In genomic region chr10:81127931-81128330, GRCh38 we compare ENCODE assay signal across 13 cellular contexts.
DNase-seq lines count a peak whose midpoint lies in the region; ATAC-seq, FAIRE-seq and TF ChIP-seq lines count a peak whose summit lies in the region.
"Had no signal": no experiment of that assay in that cellular context is flagged by ENCODE, and none has a peak within 500 bp of the region (broad histone marks: within the 10 kb centered on the region; RNA-seq: fewer than 3 reads in every experiment).

No MANE protein-coding gene starts in this region.

- no peak overlapping the region for H3K4ac ChIP-seq in H1 (replicated peaks; ENCODE audit: insufficient read length, low read depth, low read length)

- 92% methylated on average over 3 of the region's 3 CpGs; no CpG with 5 or more reads in 1 of the 2 experiments for WGBS in H1 (ENCODE audit: extremely low coverage in 1 of 2, insufficient coverage in 1 of 2, insufficient read length in 1 of 2, insufficient replicate concordance in 2 of 2, low coverage in 1 of 2, low lambda C conversion rate in 2 of 2, missing lambda C conversion rate in 1 of 2), 2 experiments

- DNase-seq in COLO829 (ENCODE audit: low spot score) (peak; percentile 3), H1 (ENCODE audit: low read depth in 1 of 2, low spot score in 2 of 2) (no peak), kidney glomerular epithelial cell (lab: John Stamatoyannopoulos, UW) (peak; percentile 72), pons (ENCODE audit: low spot score) (no peak), activated gamma-delta T cell treated with Interleukin-2 at 50 U/mL for 16 hours (no peak)
- no peak for DNase-seq in activated naive CD4-positive, alpha-beta T cell treated with anti-CD3 and anti-CD28 coated beads, Interleukin-2, amount 50 U/mL, for 16 hours
- DNase-seq: C1 segment of cervical spinal cord; CD4-positive, alpha-beta T cell; DMS53; GOT3; KG1 had no signal

- no peak for TF ChIP-seq EP300 in H1 (IDR thresholded peaks at IDR 0.05; ENCODE audit: borderline replicate concordance in 1 of 2, low read depth in 2 of 2, low read length in 2 of 2)

- H2AK5ac ChIP-seq in H1 (ENCODE audit: low read depth, low read length), result no peak overlapping the region

- no peak overlapping the region for H2AFZ ChIP-seq in H1 (ENCODE audit: low read length)

- H3K4me1 ChIP-seq in H1 (replicated peaks in 1 of 4; ENCODE audit: control insufficient read depth in 3 of 4, insufficient read depth in 4 of 4, low read length in 3 of 4), result no peaks in the 10 kb centered on the region
- H3K4me1 ChIP-seq: HAP-1 had no signal

- CTCF ChIA-PET in H1 (lab: Charles Lee; ENCODE audit: partially characterized antibody), result interaction anchor here (0.7 to 1.4 kb wide), 3 partner anchors 11 to 71 kb away, joined by 3 to 4 read pairs (median 3); no protein-coding TSS in a partner anchor

- no peak overlapping the region for H3K14ac ChIP-seq in H1 (ENCODE audit: insufficient read length)

- no peak for ATAC-seq in GM19467 (IDR thresholded peaks at IDR 0.05; ENCODE audit: unreplicated experiment)

- POLR2A ChIA-PET in H1 (lab: Charles Lee; ENCODE audit: partially characterized antibody), result no interaction called here

- TF ChIP-seq POLR2A in H1 (IDR thresholded peaks at IDR 0.05; ENCODE audit: control extremely low read depth in 1 of 2, low read depth in 2 of 2, low read length in 2 of 2), result no peak

- no peak for TF ChIP-seq CTCF in H1 (IDR thresholded peaks at IDR 0.05; ENCODE audit: control extremely low read depth in 1 of 3, insufficient read depth in 1 of 3, low read depth in 1 of 3, low read length in 3 of 3)

- no peak overlapping the region for H4K8ac ChIP-seq in H1 (ENCODE audit: extremely low read depth, insufficient read depth, low read length)

- no peak overlapping the region for H4K91ac ChIP-seq in H1 (replicated peaks; ENCODE audit: insufficient read length, low read length)

- no peaks in the 10 kb centered on the region for H3K79me2 ChIP-seq in H1 (ENCODE audit: control insufficient read depth in 1 of 2, insufficient read depth in 2 of 2, low read length in 2 of 2)

- no peaks in the 10 kb centered on the region for H3K27me3 ChIP-seq in H1 (replicated peaks in 1 of 4; ENCODE audit: control insufficient read depth in 3 of 4, extremely low read depth in 1 of 4, insufficient read depth in 3 of 4, low read length in 3 of 4)

- no peaks in the 10 kb centered on the region for H3K23me2 ChIP-seq in H1 (ENCODE audit: low read depth, low read length)

- no peaks in the 10 kb centered on the region for H3K9me3 ChIP-seq in H1 (ENCODE audit: insufficient read depth in 2 of 2, low read depth in 1 of 2, low read length in 1 of 2)
- H3K9me3 ChIP-seq: HAP-1 had no signal

- H3K36me3 ChIP-seq in H1 (ENCODE audit: control insufficient read depth in 2 of 4, insufficient read depth in 4 of 4, low read length in 3 of 4), result no peaks in the 10 kb centered on the region
- H3K36me3 ChIP-seq: HAP-1 had no signal

- H4K20me1 ChIP-seq in H1 (replicated peaks in 1 of 2; ENCODE audit: control insufficient read depth in 1 of 2, insufficient read depth in 2 of 2, low read length in 2 of 2), result no peaks in the 10 kb centered on the region

- H2BK15ac ChIP-seq in H1 (ENCODE audit: low read length), result no peak overlapping the region

- no peak overlapping the region for H2BK12ac ChIP-seq in H1 (ENCODE audit: low read depth, low read length)

- no peak overlapping the region for H3K9ac ChIP-seq in H1 (replicated peaks in 1 of 4; ENCODE audit: extremely low read depth in 1 of 4, low read depth in 3 of 4, low read length in 3 of 4)

- no peak overlapping the region for H3K27ac ChIP-seq in H1 (ENCODE audit: low read depth, low read length)

- no peak overlapping the region for H3K18ac ChIP-seq in H1 (ENCODE audit: extremely low read depth, low read length)

- H2BK5ac ChIP-seq in H1 (ENCODE audit: low read depth, low read length), result no peak overlapping the region

- H2BK20ac ChIP-seq in H1 (ENCODE audit: low read length), result no peak overlapping the region

- TF ChIP-seq RAD21 in H1 (IDR thresholded peaks at IDR 0.05 in 1 of 2, conservative IDR thresholded peaks at IDR 0.05 in 1 of 2; ENCODE audit: low read depth in 2 of 2, low read length in 2 of 2), result no peak

- no peak overlapping the region for H3K4me3 ChIP-seq in H1 (ENCODE audit: extremely low read depth in 1 of 4, insufficient read depth in 2 of 4, low read depth in 3 of 4, low read length in 4 of 4)
- H3K4me3 ChIP-seq: HAP-1 had no signal

- H4K5ac ChIP-seq in H1 (ENCODE audit: insufficient read length, low read depth, low read length), result no peak overlapping the region

- no peak overlapping the region for H2BK120ac ChIP-seq in H1 (replicated peaks; ENCODE audit: low read depth, low read length)

- peak; percentile 28 for FAIRE-seq in H1 (lab: Jason Lieb, UNC)

- no peak overlapping the region for H3K56ac ChIP-seq in H1 (replicated peaks; ENCODE audit: insufficient read length, low read depth, low read length)

- H3K79me1 ChIP-seq in H1 (ENCODE audit: low read depth, low read length), result no peaks in the 10 kb centered on the region

- H3K23ac ChIP-seq in H1 (ENCODE audit: insufficient read length), result no peak overlapping the region

- H3K4me2 ChIP-seq in H1 (ENCODE audit: insufficient read depth in 1 of 2, low read depth in 2 of 2, low read length in 2 of 2), result no peak overlapping the region

TF ChIP-seq in H1, 55 proteins besides CTCF, POLR2A, EP300 and RAD21:
- TF ChIP-seq USF2 (IDR thresholded peaks at IDR 0.05; ENCODE audit: low read length), result no peak
- TF ChIP-seq HDAC6 (IDR thresholded peaks at IDR 0.05; ENCODE audit: low read depth, low read length), result no peak
- no peak for TF ChIP-seq TEAD4 (IDR thresholded peaks at IDR 0.05; ENCODE audit: low read depth, low read length)
- TF ChIP-seq CTBP2 (IDR thresholded peaks at IDR 0.05; ENCODE audit: borderline replicate concordance, insufficient read depth, insufficient read length, low read length), result no peak
- no peak for TF ChIP-seq CEBPB (IDR thresholded peaks at IDR 0.05; ENCODE audit: low read depth, low read length)
- TF ChIP-seq E2F6 (IDR thresholded peaks at IDR 0.05), result no peak
- no peak for TF ChIP-seq PHF8 (conservative IDR thresholded peaks at IDR 0.05; ENCODE audit: low read depth, low read length)
- no peak for TF ChIP-seq CBX5 (IDR thresholded peaks at IDR 0.05; ENCODE audit: low read depth, low read length)
- no peak for TF ChIP-seq RXRA (IDR thresholded peaks at IDR 0.05; ENCODE audit: insufficient read depth, low read depth, low read length)
- TF ChIP-seq ZNF274 (IDR thresholded peaks at IDR 0.05; ENCODE audit: borderline replicate concordance, extremely low read depth, low read length), result no peak
- no peak for TF ChIP-seq ATF2 (IDR thresholded peaks at IDR 0.05; ENCODE audit: low read length)
- no peak for TF ChIP-seq NANOG (IDR thresholded peaks at IDR 0.05; ENCODE audit: insufficient read depth, low read depth, low read length, poor library complexity, severe bottlenecking)
- TF ChIP-seq SIX5 (IDR thresholded peaks at IDR 0.05; ENCODE audit: low read depth, low read length), result no peak
TF ChIP-seq in H1: peak in this region for 0.

Comparison
In these comparisons a context has a peak if more than half of its experiments do, and no peak if none do; other contexts are left out.
1. DNase-seq: peak in COLO829 (single experiment) and kidney glomerular epithelial cell (single experiment); none in H1 (0 of 2), pons (single experiment), activated gamma-delta T cell treated with Interleukin-2 at 50 U/mL for 16 hours (single experiment) and activated naive CD4-positive, alpha-beta T cell treated with anti-CD3 and anti-CD28 coated beads, Interleukin-2, amount 50 U/mL, for 16 hours (single experiment).